26 cellular contexts compared by ENCODE assay signal in genomic region chr1:64437453-64437852, GRCh38.
"Had no signal": no experiment of that assay in that cellular context is flagged by ENCODE, and none has a peak within 500 bp of the region (broad histone marks: within the 10 kb centered on the region; RNA-seq: fewer than 3 reads in every experiment).

No MANE protein-coding gene starts in this region.

- H3K36me3 ChIP-seq: esophagus muscularis mucosa, sigmoid colon, stomach had no signal

- H3K27me3 ChIP-seq: esophagus muscularis mucosa, sigmoid colon, stomach, testis had no signal

- ATAC-seq: mucosa of descending colon; stimulated activated memory B cell treated with anti-CD40 and anti-IgM and Interleukin-4, amounts not matched to agents 10 μg/mL and 1 μg/mL and 100 μg/mL, for 72 hours; WTC11 had no signal

- H3K27ac ChIP-seq: esophagus muscularis mucosa, parathyroid adenoma, sigmoid colon, testis had no signal

- FAIRE-seq: bronchial epithelial cell, keratinocyte had no signal

- H2AFZ ChIP-seq: parathyroid adenoma had no signal

- H3K9me3 ChIP-seq: esophagus muscularis mucosa, mucosa of descending colon, sigmoid colon, stomach, testis had no signal

- H3K4me2 ChIP-seq: smooth muscle cell had no signal

- H3K79me2 ChIP-seq: parathyroid adenoma had no signal

- DNase-seq: activated CD4-positive, alpha-beta T cell treated with anti-CD3 and anti-CD28 coated beads, Interleukin-2, amount 50 U/mL, for 4 hours; activated CD8-positive, alpha-beta memory T cell treated with anti-CD3 and anti-CD28 coated beads for 24 hours; activated CD8-positive, alpha-beta memory T cell treated with anti-CD3 and anti-CD28 coated beads, Interleukin-2, amount 50 U/mL, for 4 hours; activated naive CD4-positive, alpha-beta T cell treated with Interleukin-2 at 50 U/mL for 16 hours; activated naive CD8-positive, alpha-beta T cell treated with anti-CD3 and anti-CD28 coated beads for 36 hours; activated T-cell treated with anti-CD3 and anti-CD28 coated beads, Interleukin-2, amount 50 U/mL, for 24 hours; amniotic stem cell; cerebellar nuclear complex; foreskin fibroblast; mesendoderm; mucosa of descending colon; nephron progenitor cell; sigmoid colon; stimulated activated CD4-positive, alpha-beta T cell treated with anti-CD3 and anti-CD28 coated beads, Interleukin-15, amount 100 ng/mL, for 24 hours; stomach; T1000; testis; trophoblast cell had no signal

- H3K4me1 ChIP-seq: esophagus muscularis mucosa, parathyroid adenoma, sigmoid colon, testis had no signal

- H3K4me3 ChIP-seq: coronary artery, esophagus muscularis mucosa, mucosa of descending colon, sigmoid colon, smooth muscle cell, stomach, testis had no signal

- H3K9ac ChIP-seq: parathyroid adenoma had no signal
